In genomic region chr1:236029428-236029940, GRCh38 we compare ENCODE assay signal across 1 cellular context.
TF ChIP-seq lines count a peak whose summit lies in the region.

No MANE protein-coding gene starts in this region.

TF ChIP-seq in K562, 482 proteins besides CTCF, POLR2A, EP300 and RAD21 (continued from another document):
- no peak for TF ChIP-seq ARID2 (IDR thresholded peaks at IDR 0.05)
